Comparison of ENCODE assay signal across 1 cellular context in genomic region chrX:129791961-129792570, GRCh38.
TF ChIP-seq lines count a peak whose summit lies in the region.

No MANE protein-coding gene starts in this region.

TF ChIP-seq in HepG2, 621 proteins besides CTCF, POLR2A, EP300 and RAD21:
- no peak for TF ChIP-seq HNRNPK (IDR thresholded peaks at IDR 0.05; ENCODE audit: low read depth, low read length, poor library complexity, severe bottlenecking)
- TF ChIP-seq GATAD2A (CRISPR knock-in tag; IDR thresholded peaks at IDR 0.05): no peak
- no peak for TF ChIP-seq HOXA5 (CRISPR knock-in tag; IDR thresholded peaks at IDR 0.05)
- TF ChIP-seq ZFP36L1 (CRISPR knock-in tag; IDR thresholded peaks at IDR 0.05): no peak
- TF ChIP-seq SMARCC2 (IDR thresholded peaks at IDR 0.05): no peak
- TF ChIP-seq FOXP1 (IDR thresholded peaks at IDR 0.05): no peak
- TF ChIP-seq FOXP1 (CRISPR knock-in tag; IDR thresholded peaks at IDR 0.05): no peak
- no peak for TF ChIP-seq ZNF549 (CRISPR knock-in tag; IDR thresholded peaks at IDR 0.05)
- no peak for TF ChIP-seq SALL2 (CRISPR knock-in tag; IDR thresholded peaks at IDR 0.05)
- no peak for TF ChIP-seq ZFP37 (CRISPR knock-in tag; IDR thresholded peaks at IDR 0.05; ENCODE audit: borderline replicate concordance)
- TF ChIP-seq HNF4G (IDR thresholded peaks at IDR 0.05; ENCODE audit: borderline replicate concordance, low read depth, low read length): no peak
- no peak for TF ChIP-seq HNF4G (CRISPR knock-in tag; IDR thresholded peaks at IDR 0.05; ENCODE audit: borderline replicate concordance, low read depth)
- no peak for TF ChIP-seq TRIM22 (IDR thresholded peaks at IDR 0.05)
- no peak for TF ChIP-seq MTERF4 (CRISPR knock-in tag; IDR thresholded peaks at IDR 0.05)
- no peak for TF ChIP-seq ZFX (CRISPR knock-in tag; IDR thresholded peaks at IDR 0.05; ENCODE audit: low read depth)
- no peak for TF ChIP-seq TEF (CRISPR knock-in tag; IDR thresholded peaks at IDR 0.05)
- TF ChIP-seq YEATS4 (CRISPR knock-in tag; IDR thresholded peaks at IDR 0.05; ENCODE audit: borderline replicate concordance): no peak
- no peak for TF ChIP-seq ZNF17 (CRISPR knock-in tag; IDR thresholded peaks at IDR 0.05)
- no peak for TF ChIP-seq ZNF234 (CRISPR knock-in tag; conservative IDR thresholded peaks at IDR 0.05)
- TF ChIP-seq ZNF879 (CRISPR knock-in tag; IDR thresholded peaks at IDR 0.05): no peak
- no peak for TF ChIP-seq GTF3A (CRISPR knock-in tag; conservative IDR thresholded peaks at IDR 0.05)
- no peak for TF ChIP-seq ZNF746 (CRISPR knock-in tag; IDR thresholded peaks at IDR 0.05)
TF ChIP-seq in HepG2: peak in this region for 0.
